Comparison of ENCODE assay signal across 17 cellular contexts in the genomic region with DNA sequence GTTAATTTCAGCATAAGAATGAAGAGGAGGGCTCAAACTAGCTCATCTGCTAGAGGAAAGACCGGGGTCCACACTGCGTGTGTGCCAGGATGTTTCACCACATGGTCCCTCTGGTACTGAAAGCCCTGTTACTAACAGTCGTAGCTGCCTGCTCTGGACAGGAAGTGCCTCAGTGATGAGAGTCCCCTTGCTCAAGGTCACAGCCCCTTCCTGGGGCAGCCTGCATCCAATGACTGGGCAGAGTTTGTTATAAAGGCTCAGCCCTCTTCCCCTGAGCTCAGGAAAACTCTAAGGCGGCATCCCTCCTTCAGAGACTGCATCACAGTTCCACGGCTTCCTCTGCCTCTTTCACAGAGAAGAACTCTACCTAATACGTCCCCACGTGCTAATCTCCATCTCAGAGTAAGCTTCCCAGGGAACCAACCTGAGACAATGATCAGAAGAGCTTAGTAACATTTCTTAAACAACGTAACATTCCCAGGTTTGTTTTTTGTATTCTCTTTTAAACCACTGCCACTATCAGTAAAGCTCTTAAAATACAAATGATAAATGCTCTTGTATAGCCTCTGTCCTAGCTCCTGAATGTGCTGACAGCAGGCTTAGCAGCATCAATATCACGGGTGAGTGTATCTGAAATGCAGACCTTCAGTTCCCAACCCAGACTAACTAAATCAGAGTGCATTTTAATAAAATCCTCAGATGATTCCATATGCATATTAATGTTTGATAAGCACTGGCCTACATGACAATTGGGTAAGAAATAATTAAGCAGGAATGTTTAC. TPM values are rescaled to one million over a fixed set of nuclear protein-coding genes. Genes with fewer than 3 reads are reported as not detected.
DNase-seq lines count a peak whose midpoint lies in the region; TF ChIP-seq lines count a peak whose summit lies in the region.
"Had no signal": no experiment of that assay in that cellular context is flagged by ENCODE, and none has a peak within 500 bp of the region (broad histone marks: within the 10 kb centered on the region; RNA-seq: fewer than 3 reads in every experiment).

No MANE protein-coding gene starts in this region.

- H3K9ac ChIP-seq in mesendoderm (ENCODE audit: low read length): no peak overlapping the region

- no peak overlapping the region for H2BK5ac ChIP-seq in mesendoderm (ENCODE audit: low read length)

- no peak overlapping the region for H3K23ac ChIP-seq in mesendoderm (ENCODE audit: low read length)

- H3K4me3 ChIP-seq in esophagus muscularis mucosa (no peak overlapping the region), mesendoderm (ENCODE audit: low read length) (no peak overlapping the region), spleen (no peak overlapping the region)
- H3K4me3 ChIP-seq: prostate gland, tibial artery had no signal

- H3K18ac ChIP-seq in mesendoderm (ENCODE audit: low read length): no peak overlapping the region

- no peak overlapping the region for H2AK5ac ChIP-seq in mesendoderm (ENCODE audit: low read length)

- H2BK120ac ChIP-seq in mesendoderm (ENCODE audit: low read depth, low read length): no peak overlapping the region

- no peak overlapping the region for H3K27ac ChIP-seq in esophagus muscularis mucosa (replicated peaks in 1 of 4)
- H3K27ac ChIP-seq in mesendoderm (ENCODE audit: low read depth, low read length): no peak overlapping the region
- H3K27ac ChIP-seq in spleen: peak overlapping the region in 3 of 8 donors; percentile 22 to 33 (median 28)
- H3K27ac ChIP-seq: prostate gland, tibial artery had no signal

- H4K8ac ChIP-seq in mesendoderm (ENCODE audit: low read depth, low read length): no peak overlapping the region

- no peak overlapping the region for H2BK15ac ChIP-seq in mesendoderm (replicated peaks; ENCODE audit: low read depth)

- H3K36me3 ChIP-seq in esophagus muscularis mucosa (no peaks in the 10 kb centered on the region), mesendoderm (ENCODE audit: control insufficient read depth, insufficient read depth, low read length) (no peaks in the 10 kb centered on the region), spleen (no peaks in the 10 kb centered on the region)
- H3K36me3 ChIP-seq: prostate gland, tibial artery had no signal

- peak overlapping the region; percentile 36 for H3K56ac ChIP-seq in mesendoderm (ENCODE audit: low read length)

- H3K27me3 ChIP-seq in esophagus muscularis mucosa (no peaks in the 10 kb centered on the region), mesendoderm (ENCODE audit: insufficient read depth, low read length, poor library complexity) (no peaks in the 10 kb centered on the region), spleen (replicated peaks in 1 of 7) (no peaks in the 10 kb centered on the region)
- H3K27me3 ChIP-seq: tibial artery had no signal

- TF ChIP-seq EP300 in esophagus muscularis mucosa (IDR thresholded peaks at IDR 0.05): no peak

- DNase-seq in EL (peak; percentile 17), NCI-H526 (lab: John Stamatoyannopoulos, UW) (peak; percentile 63 to 74), esophagus muscularis mucosa (ENCODE audit: extremely low spot score) (peak; percentile 64), mesendoderm (peak; percentile 54), spleen (no peak), amniotic stem cell (lab: John Stamatoyannopoulos, UW) (no peak), mucosa of gallbladder (ENCODE audit: low spot score) (no peak), NOMO-1 (lab: John Stamatoyannopoulos, UW; ENCODE audit: unreplicated experiment in 2 of 2) (no peak)
- DNase-seq: activated T-cell treated with anti-CD3 and anti-CD28 coated beads, Interleukin-2, amount 50 U/mL, for 1 hour; DMS79 treated with DMSO at 0.1 percent for 48 hours; immature natural killer cell; NCI-H1436; NCI-H446 treated with DMSO at 0.1 percent for 48 hours; stimulated activated CD8-positive, alpha-beta memory T cell treated with anti-CD3 and anti-CD28 coated beads, Interleukin-4, amount 100 ng/mL, for 48 hours; T-helper 1 cell; tibial artery had no signal

- intact Hi-C loops in esophagus muscularis mucosa (cut with DNase I): no loop called here
- intact Hi-C loops in spleen (cut with DNase I; ENCODE audit: low total_unique reads): no loop called here

- H3K4me2 ChIP-seq in mesendoderm (ENCODE audit: low read length): no peak overlapping the region

- H3K79me1 ChIP-seq in mesendoderm (ENCODE audit: low read length): no peaks in the 10 kb centered on the region

- no peak overlapping the region for H3K4ac ChIP-seq in mesendoderm (ENCODE audit: low read depth, low read length)

- 71% methylated on average over 9 of the region's 9 CpGs for WGBS in esophagus muscularis mucosa
- WGBS in mesendoderm (ENCODE audit: extremely low coverage, insufficient coverage, low lambda C conversion rate): no CpG with 5 or more reads among the region's 9 CpGs
- 54 to 77% (median 67%) methylated on average over 9 of the region's 9 CpGs for WGBS in spleen, 5 donors

- no peak overlapping the region for H4K5ac ChIP-seq in mesendoderm (ENCODE audit: low read length)

- TF ChIP-seq POLR2A in esophagus muscularis mucosa (IDR thresholded peaks at IDR 0.05; ENCODE audit: low read depth) (no peak), spleen (IDR thresholded peaks at IDR 0.05) (no peak)

- H3K4me1 ChIP-seq in esophagus muscularis mucosa (peaks cover 0 to 12% (median 0%) of the 10 kb centered on the region in 4 donors), mesendoderm (ENCODE audit: control insufficient read depth, low read depth, low read length) (peaks cover 5% of the 10 kb centered on the region), spleen (peaks cover 0 to 5% (median 0%) of the 10 kb centered on the region in 6 donors)
- H3K4me1 ChIP-seq: tibial artery had no signal

- H3K9me3 ChIP-seq in esophagus muscularis mucosa (no peaks in the 10 kb centered on the region), spleen (no peaks in the 10 kb centered on the region)
- H3K9me3 ChIP-seq: prostate gland, tibial artery had no signal

- TF ChIP-seq CTCF in esophagus muscularis mucosa (IDR thresholded peaks at IDR 0.05): no peak
- no peak for TF ChIP-seq CTCF in spleen (IDR thresholded peaks at IDR 0.05 in 8 of 11, conservative IDR thresholded peaks at IDR 0.05 in 3 of 11)

- no peaks in the 10 kb centered on the region for H3K79me2 ChIP-seq in mesendoderm (ENCODE audit: control insufficient read depth, insufficient read depth, low read length)

RNA-seq across cellular contexts. Expression of a gene that starts 38.0 kb away (rescaled TPM):
- total RNA-seq in esophagus muscularis mucosa: 100 to 1,000 TPM in 3 of 4 donors, 10 to 100 TPM in 1; 90.1 to 196 (median 157) TPM
- polyA plus RNA-seq in mesendoderm (2013, experiment 1 of 2): 182 TPM
- 180 TPM for polyA plus RNA-seq in mesendoderm (2013, experiment 2 of 2)
- total RNA-seq in spleen: 100 to 1,000 TPM; 123 to 209 (median 141) TPM
- polyA plus RNA-seq in spleen: 10 to 100 TPM; 34.5 to 62.0 (median 49.2) TPM
- 2,502 TPM for total RNA-seq in mucosa of gallbladder

Comparison
In these comparisons a context has a peak if more than half of its experiments do, and no peak if none do; other contexts are left out.
1. DNase-seq: peak in EL (single experiment), NCI-H526 (2 of 2), esophagus muscularis mucosa (single experiment) and mesendoderm (single experiment); none in spleen (single experiment), amniotic stem cell (single experiment), mucosa of gallbladder (single experiment) and NOMO-1 (0 of 2).
2. RNA of a gene that starts 38.0 kb away (total RNA-seq): 2,502 TPM in mucosa of gallbladder (single experiment); 90.1 to 196 TPM in esophagus muscularis mucosa and 123 to 209 TPM in spleen; every median in the first group is over 10 times any median in the second.